ENCODE assay signal across 32 cellular contexts in the genomic region with DNA sequence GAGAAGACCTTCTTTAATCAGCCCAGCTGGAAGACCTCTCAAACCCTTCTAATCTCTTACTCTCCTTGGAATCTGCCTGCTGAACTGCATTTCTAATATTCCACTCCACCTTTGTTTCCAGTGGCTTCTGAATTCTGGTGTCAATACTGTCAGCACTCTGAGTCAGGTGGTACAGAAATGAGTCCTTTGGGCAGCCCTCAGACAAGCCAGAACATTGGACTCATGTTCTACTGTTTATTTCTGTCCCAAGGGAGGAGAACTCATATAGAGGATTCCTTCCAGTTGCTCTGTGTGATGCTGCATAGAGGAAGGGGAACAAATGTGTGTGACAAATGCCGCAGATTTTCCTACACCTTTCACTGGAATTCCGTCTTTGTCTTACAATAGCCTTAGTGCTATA.
"Had no signal": no experiment of that assay in that cellular context is flagged by ENCODE, and none has a peak within 500 bp of the region (broad histone marks: within the 10 kb centered on the region; RNA-seq: fewer than 3 reads in every experiment).

No MANE protein-coding gene starts in this region.

- H3K9me3 Mint-ChIP-seq: activated naive CD4-positive, alpha-beta T cell treated with anti-CD3 and anti-CD28 coated beads, Interleukin-2, amount 50 U/mL, for 24 hours; T-helper 2 cell treated with Interferon-gamma antibody and Interleukin-4, amounts not matched to agents 5 μg/mL and 100 μg/mL, for 36 hours had no signal

- H3K36me3 Mint-ChIP-seq: activated naive CD8-positive, alpha-beta T cell treated with anti-CD3 and anti-CD28 coated beads, Interleukin-2, amount 10 ng/mL, durations not matched to agents 7 days and 5 days; brain had no signal

- H3K27me3 Mint-ChIP-seq: activated naive CD4-positive, alpha-beta T cell treated with anti-CD3 and anti-CD28 coated beads, Interleukin-2, amount 50 U/mL, for 24 hours; activated naive CD8-positive, alpha-beta T cell treated with anti-CD3 and anti-CD28 coated beads, Interleukin-2, amount 10 ng/mL, durations not matched to agents 7 days and 5 days; brain; T-helper 17 cell had no signal

- H3K27me3 ChIP-seq: ascending aorta, breast epithelium, esophagus squamous epithelium had no signal

- H3K4me1 ChIP-seq: ascending aorta, breast epithelium, esophagus squamous epithelium had no signal

- H3K9me3 ChIP-seq: ascending aorta, breast epithelium, esophagus squamous epithelium had no signal

- ATAC-seq: activated CD4-positive, CD25-positive, alpha-beta regulatory T cell treated with anti-CD3 and anti-CD28 coated beads, Interleukin-2, amount 50 U/mL, for 24 hours; activated CD8-positive, alpha-beta T cell treated with anti-CD3 and anti-CD28 coated beads for 36 hours; effector memory CD8-positive, alpha-beta T cell; T-helper 17 cell had no signal

- H3K4me3 Mint-ChIP-seq: activated B cell treated with CpG ODN at 0.5 μM for 24 hours; activated CD8-positive, alpha-beta T cell treated with anti-CD3 and anti-CD28 coated beads for 36 hours; activated naive CD4-positive, alpha-beta T cell treated with anti-CD3 and anti-CD28 coated beads for 36 hours; activated naive CD4-positive, alpha-beta T cell treated with anti-CD3 and anti-CD28 coated beads, Interleukin-2, amount 50 U/mL, for 24 hours; activated naive CD8-positive, alpha-beta T cell treated with anti-CD3 and anti-CD28 coated beads, Interleukin-2, amount 10 ng/mL, durations not matched to agents 7 days and 5 days; activated T-helper 1 cell treated with anti-CD3 and anti-CD28 coated beads, Interleukin-12 subunit alpha, Interleukin-12 subunit beta, Interleukin-2, Interleukin-4 antibody, amounts not matched to agents 30 ng/mL and 10 ng/mL and 1 ng/mL, durations not matched to agents 14 hours and 24 hours and 36 hours; brain; effector memory CD8-positive, alpha-beta T cell; T-helper 17 cell; T-helper 2 cell treated with Interferon-gamma antibody and Interleukin-4, amounts not matched to agents 5 μg/mL and 100 μg/mL, for 36 hours had no signal

- H3K27ac ChIP-seq: ascending aorta, breast epithelium, epithelial cell of prostate, esophagus squamous epithelium, WERI-Rb-1 had no signal

- H3K27ac Mint-ChIP-seq: activated B cell treated with CpG ODN at 0.5 μM for 24 hours; activated CD8-positive, alpha-beta T cell treated with anti-CD3 and anti-CD28 coated beads for 36 hours; activated naive CD4-positive, alpha-beta T cell treated with anti-CD3 and anti-CD28 coated beads for 36 hours; activated naive CD4-positive, alpha-beta T cell treated with anti-CD3 and anti-CD28 coated beads, Interleukin-2, amount 50 U/mL, for 24 hours; activated naive CD8-positive, alpha-beta T cell treated with anti-CD3 and anti-CD28 coated beads, Interleukin-2, amount 10 ng/mL, durations not matched to agents 7 days and 5 days; activated T-helper 1 cell treated with anti-CD3 and anti-CD28 coated beads, Interleukin-12 subunit alpha, Interleukin-12 subunit beta, Interleukin-2, Interleukin-4 antibody, amounts not matched to agents 30 ng/mL and 10 ng/mL and 1 ng/mL, durations not matched to agents 14 hours and 24 hours and 36 hours; activated T-helper 2 cell treated with anti-CD3 and anti-CD28 coated beads, Interferon-gamma antibody, Interleukin-2, Interleukin-4, amounts not matched to agents 10 μg/mL and 5 μg/mL and 100 μg/mL, durations not matched to agents 14 hours and 24 hours and 36 hours; brain; effector memory CD8-positive, alpha-beta T cell; T-helper 17 cell; T-helper 2 cell treated with Interferon-gamma antibody and Interleukin-4, amounts not matched to agents 5 μg/mL and 100 μg/mL, for 36 hours had no signal

- FAIRE-seq: colon, frontal cortex had no signal

- H3K4me1 Mint-ChIP-seq: activated B cell treated with CpG ODN at 0.5 μM for 24 hours; activated naive CD4-positive, alpha-beta T cell treated with anti-CD3 and anti-CD28 coated beads, Interleukin-2, amount 50 U/mL, for 24 hours; activated naive CD8-positive, alpha-beta T cell treated with anti-CD3 and anti-CD28 coated beads, Interleukin-2, amount 10 ng/mL, durations not matched to agents 7 days and 5 days; brain; T-helper 17 cell had no signal

- DNase-seq: activated B cell treated with CpG ODN at 0.5 μM for 24 hours; activated CD4-positive, alpha-beta T cell treated with anti-CD3 and anti-CD28 coated beads for 48 hours; activated CD4-positive, alpha-beta T cell treated with anti-CD3 and anti-CD28 coated beads, Interleukin-2, amount 50 U/mL, for 1 hour; activated CD4-positive, alpha-beta T cell treated with anti-CD3 and anti-CD28 coated beads, Interleukin-2, amount 50 U/mL, for 48 hours; activated CD8-positive, alpha-beta memory T cell treated with anti-CD3 and anti-CD28 coated beads for 24 hours; activated CD8-positive, alpha-beta T cell treated with anti-CD3 and anti-CD28 coated beads for 36 hours; activated effector memory CD4-positive, alpha-beta T cell treated with anti-CD3 and anti-CD28 coated beads, Interleukin-2, amount 50 U/mL, for 16 hours; activated naive CD4-positive, alpha-beta T cell treated with anti-CD3 and anti-CD28 coated beads for 36 hours; activated naive CD8-positive, alpha-beta T cell treated with anti-CD3 and anti-CD28 coated beads, Interleukin-2, amount 10 ng/mL, durations not matched to agents 7 days and 5 days; activated T-cell treated with anti-CD3 and anti-CD28 coated beads, Interleukin-2, amount 50 U/mL, for 48 hours; cortex of kidney; dermis blood vessel endothelial cell; effector CD4-positive, alpha-beta T cell; effector memory CD8-positive, alpha-beta T cell; esophagus squamous epithelium; foreskin fibroblast; head of caudate nucleus; T-helper 1 cell; T-helper 17 cell; T1000; WERI-Rb-1 had no signal

- H3K4me3 ChIP-seq: ascending aorta, breast epithelium, esophagus squamous epithelium had no signal

- H3K36me3 ChIP-seq: ascending aorta, breast epithelium, esophagus squamous epithelium, WERI-Rb-1 had no signal
